ENCODE assay signal across 8 cellular contexts in the genomic region with DNA sequence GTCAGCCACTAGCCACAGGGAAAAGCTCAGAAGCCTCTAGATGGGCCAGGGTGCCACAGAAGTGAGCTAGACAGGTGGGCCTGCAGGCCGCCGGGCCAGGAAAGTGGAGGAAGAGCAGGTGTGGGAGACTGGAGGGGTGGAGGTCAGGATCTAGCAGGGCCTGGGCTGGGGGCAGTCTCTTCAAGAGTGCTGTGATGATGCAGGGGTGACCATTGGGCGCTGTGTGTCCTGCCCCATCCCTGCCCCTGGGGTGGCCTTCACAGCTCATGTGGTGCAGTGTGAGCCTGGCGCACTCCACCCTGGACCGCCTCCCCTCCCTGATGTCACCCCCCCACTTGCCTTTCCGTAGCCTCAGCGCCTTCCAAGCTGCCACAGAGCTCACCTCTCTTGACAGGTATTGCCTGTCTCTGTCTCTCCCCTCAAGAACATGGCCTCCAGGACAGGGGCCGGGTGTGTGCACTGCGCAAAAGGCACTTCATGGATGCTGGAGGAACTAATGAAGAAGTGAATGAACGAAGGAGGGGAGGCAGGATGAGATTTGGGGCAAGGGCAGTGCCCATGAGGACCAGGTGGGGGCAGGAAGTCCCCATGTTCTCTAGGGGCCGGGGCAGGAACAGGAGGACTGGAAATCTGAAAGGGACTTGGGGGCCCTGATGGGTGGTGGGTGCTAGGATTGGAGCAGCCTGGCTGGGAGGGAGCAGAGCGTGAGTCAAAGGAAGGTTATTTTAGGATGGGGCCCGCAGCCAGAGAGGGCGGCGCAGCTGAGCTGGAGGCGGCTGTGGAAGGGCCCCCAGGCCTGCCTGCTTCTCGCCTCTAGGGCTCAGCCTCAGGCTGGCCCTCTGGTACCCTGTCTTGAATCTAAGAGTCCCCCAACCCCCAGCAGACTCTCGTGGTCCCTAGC. TPM values are rescaled to one million over a fixed set of nuclear protein-coding genes. Genes with fewer than 3 reads are reported as not detected.
DNase-seq lines count a peak whose midpoint lies in the region; ATAC-seq and TF ChIP-seq lines count a peak whose summit lies in the region.

No MANE protein-coding gene starts in this region.

- TF ChIP-seq CTCF in BJ (IDR thresholded peaks at IDR 0.05; ENCODE audit: insufficient read depth, low read depth, low read length) = peak; percentile 28
- peak; percentile 13; the same call in 1 of the 2 replicates for TF ChIP-seq CTCF in OCI-LY3 (IDR thresholded peaks at IDR 0.05; ENCODE audit: low read depth, low read length)

- POLR2A ChIA-PET in BJ (lab: Charles Lee) = interaction anchor here (0.5 kb wide), 1 partner anchor 38 kb away, joined by 5 read pairs; no protein-coding TSS in a partner anchor

- H3K4me1 Mint-ChIP-seq in effector memory CD8-positive, alpha-beta T cell (ENCODE audit: low read depth in 2 of 2) = peaks cover 56 to 63% of the 10 kb centered on the region in 2 donors

- H3K79me2 ChIP-seq in OCI-LY3 (ENCODE audit: low read length) = peaks cover 34% of the 10 kb centered on the region

- H3K27me3 ChIP-seq in BJ (ENCODE audit: control insufficient read depth, insufficient read depth, low read length) (no peaks in the 10 kb centered on the region), OCI-LY3 (ENCODE audit: low read depth, low read length) (no peaks in the 10 kb centered on the region)

- no peak for DNase-seq in BJ (ENCODE audit: low read depth)
- no peak for DNase-seq in effector memory CD8-positive, alpha-beta T cell
- peak; percentile 49 for DNase-seq in occipital lobe (lab: John Stamatoyannopoulos, UW)
- DNase-seq in ureter (ENCODE audit: low spot score) = no peak
- no peak for DNase-seq in NCI-H2196 treated with DMSO at 0.1 percent for 48 hours (lab: John Stamatoyannopoulos, UW; ENCODE audit: unreplicated experiment)
- DNase-seq in D341Med (ENCODE audit: low spot score) = no peak
- no peak for DNase-seq in RPMI8226

- peaks cover 33% of the 10 kb centered on the region for H3K4me1 ChIP-seq in OCI-LY3 (ENCODE audit: low read length)

- H2AFZ ChIP-seq in OCI-LY3 (ENCODE audit: low read depth, low read length) = no peak overlapping the region

- H3K27me3 Mint-ChIP-seq in effector memory CD8-positive, alpha-beta T cell = no peaks in the 10 kb centered on the region

- H3K9me3 Mint-ChIP-seq in effector memory CD8-positive, alpha-beta T cell = no peaks in the 10 kb centered on the region

- no peak overlapping the region for H3K27ac ChIP-seq in OCI-LY3 (ENCODE audit: low read length)

- H3K4me3 ChIP-seq in BJ (ENCODE audit: low read depth, low read length) (no peak overlapping the region), OCI-LY3 (ENCODE audit: low read length) (no peak overlapping the region)

- H3K36me3 ChIP-seq in BJ (ENCODE audit: control insufficient read depth, insufficient read depth, low read length) (peaks cover 12% of the 10 kb centered on the region), OCI-LY3 (replicated peaks; ENCODE audit: low read depth, low read length) (peaks cover 2% of the 10 kb centered on the region)

- H3K4me3 Mint-ChIP-seq in effector memory CD8-positive, alpha-beta T cell = peak overlapping the region; percentile 15 to 44

- peaks cover 62% of the 10 kb centered on the region for H3K36me3 Mint-ChIP-seq in effector memory CD8-positive, alpha-beta T cell (ENCODE audit: insufficient read depth)

- no peak overlapping the region for H3K4me2 ChIP-seq in OCI-LY3 (ENCODE audit: low read length)

- CTCF ChIA-PET in BJ (lab: Yijun Ruan, JAX) = interaction anchor here (0.7 to 1.1 kb wide), 3 partner anchors 9 to 222 kb away, joined by 3 to 4 read pairs (median 3); a partner anchor contains a TSS

- no peaks in the 10 kb centered on the region for H3K9me3 ChIP-seq in OCI-LY3 (ENCODE audit: insufficient read depth, low read length)

- no peak overlapping the region for H3K9ac ChIP-seq in OCI-LY3 (ENCODE audit: low read length)

- peaks cover 64% of the 10 kb centered on the region for H4K20me1 ChIP-seq in OCI-LY3 (ENCODE audit: insufficient read depth, low read length)

- H3K27ac Mint-ChIP-seq in effector memory CD8-positive, alpha-beta T cell = peak overlapping the region; percentile 77 to 95

- no peak for ATAC-seq in effector memory CD8-positive, alpha-beta T cell (replicated peaks)

RNA-seq across cellular contexts. Expression of a gene that starts 6.6 kb away (rescaled TPM):
- polyA plus RNA-seq in BJ (2011; rRNA removed) = 16.3 and 24.1 TPM in 2 replicates
- 15.0 and 30.3 TPM in 2 replicates for polyA minus RNA-seq in BJ (2011; rRNA and poly(A)+ RNA removed)
- total RNA-seq in occipital lobe (75.6 TPM), ureter (74.7 TPM)

RNA-seq across cellular contexts. Expression of a gene that starts 12.2 kb away (rescaled TPM):
- 13.5 and 27.0 TPM in 2 replicates for polyA plus RNA-seq in BJ (2011; rRNA removed)
- polyA minus RNA-seq in BJ (2011; rRNA and poly(A)+ RNA removed) = 12.2 and 16.5 TPM in 2 replicates
- total RNA-seq in occipital lobe (95.1 TPM), ureter (116 TPM)

RNA-seq across cellular contexts. Expression of a gene that starts 28.3 kb away (rescaled TPM):
- polyA plus RNA-seq in BJ (2011; rRNA removed) = 0.06 TPM in 1 of 2 replicates, not detected in the other
- not detected in 2 replicates for polyA minus RNA-seq in BJ (2011; rRNA and poly(A)+ RNA removed)
- total RNA-seq in occipital lobe (0.78 TPM), ureter (3.6 TPM)

RNA-seq across cellular contexts. Expression of a gene that starts 39.8 kb away (rescaled TPM):
- polyA plus RNA-seq in BJ (2011; rRNA removed) = 19.0 and 30.8 TPM in 2 replicates
- 8.3 and 8.4 TPM in 2 replicates for polyA minus RNA-seq in BJ (2011; rRNA and poly(A)+ RNA removed)
- total RNA-seq in occipital lobe (not detected), ureter (84.1 TPM)
